12 cellular contexts compared by ENCODE assay signal in genomic region chr16:85988723-85989313, GRCh38.
DNase-seq lines count a peak whose midpoint lies in the region; ATAC-seq and TF ChIP-seq lines count a peak whose summit lies in the region.
"Had no signal": no experiment of that assay in that cellular context is flagged by ENCODE, and none has a peak within 500 bp of the region (broad histone marks: within the 10 kb centered on the region; RNA-seq: fewer than 3 reads in every experiment).

No MANE protein-coding gene starts in this region.

- H3K9me3 Mint-ChIP-seq in natural killer cell treated with Interleukin-12 subunit alpha and Interleukin-12 subunit beta and Interleukin-15 and Interleukin-18, amount 100 ng/mL, for 72 hours, result no peaks in the 10 kb centered on the region
- H3K9me3 Mint-ChIP-seq in natural killer cell, result no peaks in the 10 kb centered on the region
- peaks cover 3% of the 10 kb centered on the region for H3K9me3 Mint-ChIP-seq in activated naive CD4-positive, alpha-beta T cell treated with anti-CD3 and anti-CD28 coated beads for 36 hours
- H3K9me3 Mint-ChIP-seq: neural progenitor cell had no signal

- no peak overlapping the region for H3K56ac ChIP-seq in mesendoderm (ENCODE audit: low read length)

- no peaks in the 10 kb centered on the region for H3K79me2 ChIP-seq in mesendoderm (ENCODE audit: control insufficient read depth, insufficient read depth, low read length)

- H3K36me3 ChIP-seq in mesendoderm (ENCODE audit: control insufficient read depth, insufficient read depth, low read length) (no peaks in the 10 kb centered on the region), thyroid gland (no peaks in the 10 kb centered on the region)
- H3K36me3 ChIP-seq: neural progenitor cell, WERI-Rb-1 had no signal

- H4K5ac ChIP-seq in mesendoderm (ENCODE audit: low read length), result no peak overlapping the region

- H3K18ac ChIP-seq in mesendoderm (ENCODE audit: low read length), result no peak overlapping the region

- H3K36me3 Mint-ChIP-seq in natural killer cell treated with Interleukin-12 subunit alpha and Interleukin-12 subunit beta and Interleukin-15 and Interleukin-18, amount 100 ng/mL, for 72 hours, result no peaks in the 10 kb centered on the region
- H3K36me3 Mint-ChIP-seq in natural killer cell, result no peaks in the 10 kb centered on the region
- no peaks in the 10 kb centered on the region for H3K36me3 Mint-ChIP-seq in activated naive CD4-positive, alpha-beta T cell treated with anti-CD3 and anti-CD28 coated beads for 36 hours (ENCODE audit: low read depth)
- H3K36me3 Mint-ChIP-seq: neural progenitor cell had no signal

- H3K9ac ChIP-seq in mesendoderm (ENCODE audit: low read length), result no peak overlapping the region
- H3K9ac ChIP-seq: neural progenitor cell had no signal

- H3K4me3 Mint-ChIP-seq in natural killer cell treated with Interleukin-12 subunit alpha and Interleukin-12 subunit beta and Interleukin-15 and Interleukin-18, amount 100 ng/mL, for 72 hours, result peak overlapping the region; percentile 80
- H3K4me3 Mint-ChIP-seq in natural killer cell, result no peak overlapping the region
- H3K4me3 Mint-ChIP-seq in activated naive CD4-positive, alpha-beta T cell treated with anti-CD3 and anti-CD28 coated beads for 36 hours, result peak overlapping the region; percentile 60
- H3K4me3 Mint-ChIP-seq: neural progenitor cell had no signal

- ATAC-seq in natural killer cell treated with Interleukin-12 subunit alpha and Interleukin-12 subunit beta and Interleukin-15 and Interleukin-18, amount 100 ng/mL, for 72 hours, result peak; percentile 5 to 46
- ATAC-seq in natural killer cell (no peak), HG02981 (IDR thresholded peaks at IDR 0.05; ENCODE audit: unreplicated experiment) (peak; percentile 42)

- no CpG with 5 or more reads among the region's 13 CpGs for WGBS in mesendoderm (ENCODE audit: extremely low coverage, insufficient coverage, low lambda C conversion rate)
- WGBS in thyroid gland, 2 donors, result 54 to 63% methylated on average over 13 of the region's 13 CpGs

- TF ChIP-seq POLR2A in thyroid gland (IDR thresholded peaks at IDR 0.05), result no peak

- H3K4me1 Mint-ChIP-seq in natural killer cell treated with Interleukin-12 subunit alpha and Interleukin-12 subunit beta and Interleukin-15 and Interleukin-18, amount 100 ng/mL, for 72 hours (ENCODE audit: low read depth in 2 of 2), result peaks cover 66 to 67% of the 10 kb centered on the region in 2 donors
- H3K4me1 Mint-ChIP-seq in natural killer cell, result peaks cover 41 to 47% of the 10 kb centered on the region in 2 donors
- peaks cover 89% of the 10 kb centered on the region for H3K4me1 Mint-ChIP-seq in activated naive CD4-positive, alpha-beta T cell treated with anti-CD3 and anti-CD28 coated beads for 36 hours (ENCODE audit: low read depth)

- H3K4me1 ChIP-seq in mesendoderm (ENCODE audit: control insufficient read depth, low read depth, low read length) (no peaks in the 10 kb centered on the region), thyroid gland (peaks cover 0 to 10% of the 10 kb centered on the region in 2 donors)

- H3K4me3 ChIP-seq in mesendoderm (ENCODE audit: low read length) (no peak overlapping the region), thyroid gland (replicated peaks in 1 of 3) (no peak overlapping the region)
- H3K4me3 ChIP-seq: neural progenitor cell had no signal

- no peak overlapping the region for H3K4me2 ChIP-seq in mesendoderm (ENCODE audit: low read length)
- H3K4me2 ChIP-seq: neural progenitor cell had no signal

- intact Hi-C loops in natural killer cell (cut with micrococcal nuclease), result loop anchor here (5.0 kb wide), 2 partner anchors 52 to 92 kb away; partner anchors contain the start of gene IRF8
- intact Hi-C loops in activated naive CD4-positive, alpha-beta T cell treated with anti-CD3 and anti-CD28 coated beads for 36 hours (cut with micrococcal nuclease), result loop anchor here (1.0 to 2.0 kb wide), 9 partner anchors 18 to 434 kb away; no protein-coding TSS in a partner anchor
- intact Hi-C loops in thyroid gland (cut with DNase I), result loop anchor here (5.0 kb wide), 1 partner anchor 167 kb away; no protein-coding TSS in a partner anchor
- intact Hi-C loops in head of caudate nucleus (cut with DNase I), result loop anchor here (5.0 kb wide), 1 partner anchor 167 kb away; no protein-coding TSS in a partner anchor

- CTCF ChIA-PET in activated naive CD4-positive, alpha-beta T cell treated with anti-CD3 and anti-CD28 coated beads for 36 hours (lab: Charles Lee), result interaction anchor here (0.9 to 5.2 kb wide), 19 partner anchors 10 to 168 kb away, joined by 3 to 163 read pairs (median 7); partner anchors contain the start of gene IRF8

- H3K27ac ChIP-seq in mesendoderm (ENCODE audit: low read depth, low read length) (no peak overlapping the region), thyroid gland (no peak overlapping the region)
- H3K27ac ChIP-seq: neural progenitor cell, WERI-Rb-1 had no signal

- no peak overlapping the region for H4K8ac ChIP-seq in mesendoderm (ENCODE audit: low read depth, low read length)

- H2BK120ac ChIP-seq in mesendoderm (ENCODE audit: low read depth, low read length), result no peak overlapping the region

- no peak overlapping the region for H2BK5ac ChIP-seq in mesendoderm (ENCODE audit: low read length)

- H2AK5ac ChIP-seq in mesendoderm (ENCODE audit: low read length), result no peak overlapping the region

- DNase-seq in natural killer cell treated with Interleukin-12 subunit alpha and Interleukin-12 subunit beta and Interleukin-15 and Interleukin-18, amount 100 ng/mL, for 72 hours (ENCODE audit: low spot score), result peak; percentile 49
- DNase-seq in natural killer cell (no peak), NCI-H187 treated with DMSO at 0.1 percent for 48 hours (lab: John Stamatoyannopoulos, UW) (no peak), mesendoderm (no peak), thyroid gland (no peak), head of caudate nucleus (no peak)
- DNase-seq in activated naive CD4-positive, alpha-beta T cell treated with anti-CD3 and anti-CD28 coated beads for 36 hours, result peak; percentile 79
- DNase-seq: hippocampal formation, NCI-H748 treated with DMSO at 0.1 percent for 48 hours, WERI-Rb-1 had no signal

- peak overlapping the region; percentile 29 to 84 for H3K27ac Mint-ChIP-seq in natural killer cell treated with Interleukin-12 subunit alpha and Interleukin-12 subunit beta and Interleukin-15 and Interleukin-18, amount 100 ng/mL, for 72 hours
- H3K27ac Mint-ChIP-seq in natural killer cell, result no peak overlapping the region
- peak overlapping the region; percentile 96 for H3K27ac Mint-ChIP-seq in activated naive CD4-positive, alpha-beta T cell treated with anti-CD3 and anti-CD28 coated beads for 36 hours
- H3K27ac Mint-ChIP-seq: neural progenitor cell had no signal

- H3K79me1 ChIP-seq in mesendoderm (ENCODE audit: low read length), result no peaks in the 10 kb centered on the region

- H3K4ac ChIP-seq in mesendoderm (ENCODE audit: low read depth, low read length), result no peak overlapping the region

- no peak for TF ChIP-seq CTCF in natural killer cell (IDR thresholded peaks at IDR 0.05)
- no peak for TF ChIP-seq CTCF in thyroid gland (IDR thresholded peaks at IDR 0.05)

- peaks cover 0 to 6% of the 10 kb centered on the region in 2 donors for H3K27me3 Mint-ChIP-seq in natural killer cell treated with Interleukin-12 subunit alpha and Interleukin-12 subunit beta and Interleukin-15 and Interleukin-18, amount 100 ng/mL, for 72 hours
- H3K27me3 Mint-ChIP-seq in natural killer cell (ENCODE audit: low read depth in 2 of 2), result no peaks in the 10 kb centered on the region
- peaks cover 6% of the 10 kb centered on the region for H3K27me3 Mint-ChIP-seq in activated naive CD4-positive, alpha-beta T cell treated with anti-CD3 and anti-CD28 coated beads for 36 hours (ENCODE audit: low read depth)

- no peaks in the 10 kb centered on the region for H3K27me3 ChIP-seq in mesendoderm (ENCODE audit: insufficient read depth, low read length, poor library complexity)
- H3K27me3 ChIP-seq in thyroid gland, result no peaks in the 10 kb centered on the region

- H2BK15ac ChIP-seq in mesendoderm (replicated peaks; ENCODE audit: low read depth), result no peak overlapping the region

- no peaks in the 10 kb centered on the region for H3K9me3 ChIP-seq in thyroid gland

- H3K23ac ChIP-seq in mesendoderm (ENCODE audit: low read length), result no peak overlapping the region

Comparison
In these comparisons a context has a peak if more than half of its experiments do, and no peak if none do; other contexts are left out.
1. ATAC-seq: peak in natural killer cell treated with Interleukin-12 subunit alpha and Interleukin-12 subunit beta and Interleukin-15 and Interleukin-18, amount 100 ng/mL, for 72 hours (2 of 2) and HG02981 (single experiment); none in natural killer cell (0 of 3).
2. DNase-seq: peak in natural killer cell treated with Interleukin-12 subunit alpha and Interleukin-12 subunit beta and Interleukin-15 and Interleukin-18, amount 100 ng/mL, for 72 hours (single experiment) and activated naive CD4-positive, alpha-beta T cell treated with anti-CD3 and anti-CD28 coated beads for 36 hours (single experiment); none in natural killer cell (single experiment), NCI-H187 treated with DMSO at 0.1 percent for 48 hours (single experiment), mesendoderm (single experiment), thyroid gland (0 of 2) and head of caudate nucleus (0 of 42).
3. H3K27ac Mint-ChIP-seq: peak in natural killer cell treated with Interleukin-12 subunit alpha and Interleukin-12 subunit beta and Interleukin-15 and Interleukin-18, amount 100 ng/mL, for 72 hours (2 of 2) and activated naive CD4-positive, alpha-beta T cell treated with anti-CD3 and anti-CD28 coated beads for 36 hours (single experiment); none in natural killer cell (0 of 2).